In genomic region chr1:226436472-226436854, GRCh38 we compare ENCODE assay signal across 29 cellular contexts. TPM values are rescaled to one million over a fixed set of nuclear protein-coding genes. Genes with fewer than 3 reads are reported as not detected.
DNase-seq lines count a peak whose midpoint lies in the region; ATAC-seq and TF ChIP-seq lines count a peak whose summit lies in the region.
"Had no signal": no experiment of that assay in that cellular context is flagged by ENCODE, and none has a peak within 500 bp of the region (broad histone marks: within the 10 kb centered on the region; RNA-seq: fewer than 3 reads in every experiment).

No MANE protein-coding gene starts in this region.

- no peaks in the 10 kb centered on the region for H3K36me3 Mint-ChIP-seq in stimulated activated naive B cell treated with anti-CD40 and anti-IgM and Interleukin-4, amounts not matched to agents 10 μg/mL and 1 μg/mL and 100 μg/mL, for 72 hours

- no peaks in the 10 kb centered on the region for H3K27me3 ChIP-seq in HCT116 (ENCODE audit: insufficient read depth, low read length)
- H3K27me3 ChIP-seq: BE2C, pancreas, Peyer's patch, stomach had no signal

- intact Hi-C loops in HCT116 (cut with micrococcal nuclease): no loop called here

- no peak for TF ChIP-seq RAD21 in HCT116 (IDR thresholded peaks at IDR 0.05; ENCODE audit: low read depth)

- H3K79me2 ChIP-seq in HCT116 (ENCODE audit: insufficient read depth, low read length): no peaks in the 10 kb centered on the region

- DNase-seq in NCI-H2171 treated with DMSO at 0.1 percent for 48 hours (lab: John Stamatoyannopoulos, UW) (peak; percentile 65), NCI-H2171 (lab: John Stamatoyannopoulos, UW) (no peak), HCT116 (ENCODE audit: low read depth, low spot score) (no peak), T-helper 9 cell (no peak)
- DNase-seq in stimulated activated naive B cell treated with anti-CD40 and anti-IgM and Interleukin-4, amounts not matched to agents 10 μg/mL and 1 μg/mL and 100 μg/mL, for 72 hours: no peak
- no peak for DNase-seq in stimulated activated CD4-positive, alpha-beta T cell treated with anti-CD3 and anti-CD28 coated beads, Interleukin-4, amount 100 ng/mL, for 24 hours
- DNase-seq: activated CD4-positive, alpha-beta T cell treated with anti-CD3 and anti-CD28 coated beads, Interleukin-2, amount 50 U/mL, for 4 hours; anterior cingulate cortex; BE2C; endodermal cell; foreskin fibroblast; heart right ventricle; KBM-7; MG63; NCI-H2029 treated with DMSO at 0.1 percent for 48 hours; retina; SIG-M5; stomach; SW 1271; tibial artery had no signal

- no peak overlapping the region for H3K4me3 ChIP-seq in HCT116 (replicated peaks in 1 of 2; ENCODE audit: low read depth in 1 of 2, low read length in 2 of 2)
- H3K4me3 ChIP-seq: heart right ventricle, lung, MG63, pancreas, Peyer's patch, skin epidermis, stomach, tibial artery had no signal

- CTCF ChIA-PET in HCT116 (lab: Charles Lee): interaction anchor here (0.7 to 1.1 kb wide), 2 partner anchors 20 to 190 kb away, joined by 3 read pairs; no protein-coding TSS in a partner anchor

- no peaks in the 10 kb centered on the region for H3K27me3 Mint-ChIP-seq in stimulated activated naive B cell treated with anti-CD40 and anti-IgM and Interleukin-4, amounts not matched to agents 10 μg/mL and 1 μg/mL and 100 μg/mL, for 72 hours
- H3K27me3 Mint-ChIP-seq: activated naive CD8-positive, alpha-beta T cell had no signal

- no peak overlapping the region for H3K4me2 ChIP-seq in HCT116 (ENCODE audit: low read length)

- H3K9me3 Mint-ChIP-seq in stimulated activated naive B cell treated with anti-CD40 and anti-IgM and Interleukin-4, amounts not matched to agents 10 μg/mL and 1 μg/mL and 100 μg/mL, for 72 hours: no peaks in the 10 kb centered on the region
- H3K9me3 Mint-ChIP-seq: activated T-helper 1 cell treated with anti-CD3 and anti-CD28 coated beads, Interleukin-12 subunit alpha, Interleukin-12 subunit beta, Interleukin-2, Interleukin-4 antibody, amounts not matched to agents 30 ng/mL and 10 ng/mL and 1 ng/mL, durations not matched to agents 14 hours and 24 hours and 36 hours; endodermal cell had no signal

- no peak overlapping the region for H3K27ac ChIP-seq in HCT116 (ENCODE audit: low read depth, low read length)
- H3K27ac ChIP-seq in VCaP: peak overlapping the region; percentile 39
- H3K27ac ChIP-seq: heart right ventricle, pancreas, skin epidermis, stomach, tibial artery had no signal

- peak; percentile 42 for ATAC-seq in HCT116
- peak; percentile 39 to 53 for ATAC-seq in stimulated activated naive B cell treated with anti-CD40 and anti-IgM and Interleukin-4, amounts not matched to agents 10 μg/mL and 1 μg/mL and 100 μg/mL, for 72 hours (replicated peaks)
- ATAC-seq in HG03442 (IDR thresholded peaks at IDR 0.05; ENCODE audit: unreplicated experiment): no peak
- ATAC-seq: heart right ventricle, WTC11 had no signal

- H3K9me3 ChIP-seq in HCT116 (ENCODE audit: control insufficient read depth in 1 of 2, insufficient read depth in 1 of 2, low read depth in 1 of 2, low read length in 2 of 2): no peaks in the 10 kb centered on the region
- H3K9me3 ChIP-seq: BE2C, heart right ventricle, pancreas, Peyer's patch, stomach, tibial artery had no signal

- H3K9ac ChIP-seq in HCT116 (ENCODE audit: low read length): no peak overlapping the region

- H3K4me3 Mint-ChIP-seq in stimulated activated naive B cell treated with anti-CD40 and anti-IgM and Interleukin-4, amounts not matched to agents 10 μg/mL and 1 μg/mL and 100 μg/mL, for 72 hours: no peak overlapping the region
- H3K4me3 Mint-ChIP-seq: activated naive CD8-positive, alpha-beta T cell; activated T-helper 1 cell treated with anti-CD3 and anti-CD28 coated beads, Interleukin-12 subunit alpha, Interleukin-12 subunit beta, Interleukin-2, Interleukin-4 antibody, amounts not matched to agents 30 ng/mL and 10 ng/mL and 1 ng/mL, durations not matched to agents 14 hours and 24 hours and 36 hours; endodermal cell; WTC11 had no signal

- H3K9me2 ChIP-seq in HCT116 (ENCODE audit: insufficient read depth): no peaks in the 10 kb centered on the region

- peaks cover 14 to 40% of the 10 kb centered on the region in 2 donors for H3K4me1 Mint-ChIP-seq in stimulated activated naive B cell treated with anti-CD40 and anti-IgM and Interleukin-4, amounts not matched to agents 10 μg/mL and 1 μg/mL and 100 μg/mL, for 72 hours
- H3K4me1 Mint-ChIP-seq: endodermal cell had no signal

- H3K27ac Mint-ChIP-seq in stimulated activated naive B cell treated with anti-CD40 and anti-IgM and Interleukin-4, amounts not matched to agents 10 μg/mL and 1 μg/mL and 100 μg/mL, for 72 hours: no peak overlapping the region
- H3K27ac Mint-ChIP-seq: activated naive CD8-positive, alpha-beta T cell; activated T-helper 1 cell treated with anti-CD3 and anti-CD28 coated beads, Interleukin-12 subunit alpha, Interleukin-12 subunit beta, Interleukin-2, Interleukin-4 antibody, amounts not matched to agents 30 ng/mL and 10 ng/mL and 1 ng/mL, durations not matched to agents 14 hours and 24 hours and 36 hours; endodermal cell; WTC11 had no signal

- H3K4me1 ChIP-seq in HCT116 (ENCODE audit: control insufficient read depth in 1 of 2, insufficient read depth in 2 of 2, low read length in 2 of 2): peaks cover 3 to 7% of the 10 kb centered on the region in 2 experiments; a peak in 1 of 4 replicates
- H3K4me1 ChIP-seq: BE2C, pancreas, Peyer's patch, stomach, tibial artery had no signal

- POLR2A ChIA-PET in HCT116 (lab: Charles Lee): interaction anchor here (0.8 kb wide), 1 partner anchor 13 kb away, joined by 4 read pairs; no protein-coding TSS in a partner anchor

- RAD21 ChIA-PET in HCT116 (lab: Charles Lee; ENCODE audit: low non-redundant PET in 1 of 2, low total read pairs in 2 of 2, uncharacterized antibody in 2 of 2, unreplicated experiment in 2 of 2): no interaction called here

- no peaks in the 10 kb centered on the region for H3K36me3 ChIP-seq in HCT116 (ENCODE audit: control insufficient read depth in 1 of 2, insufficient read depth in 2 of 2, low read length in 2 of 2)
- H3K36me3 ChIP-seq: BE2C, heart right ventricle, MG63, pancreas, Peyer's patch, stomach, tibial artery had no signal

- BruUV-seq in HCT116 (replicated peaks; lab: Mats Ljungman, UMichigan): no TSS peak

- no peak for TF ChIP-seq POLR2A in HCT116 (IDR thresholded peaks at IDR 0.05; ENCODE audit: borderline replicate concordance, extremely low read depth, insufficient read depth, insufficient read length)

- no peaks in the 10 kb centered on the region for H4K20me1 ChIP-seq in HCT116 (ENCODE audit: insufficient read depth)

- TF ChIP-seq CTCF in HCT116 (IDR thresholded peaks at IDR 0.05 in 2 of 3, conservative IDR thresholded peaks at IDR 0.05 in 1 of 3; ENCODE audit: borderline replicate concordance in 1 of 3, insufficient read depth in 1 of 3, low read depth in 2 of 3, low read length in 2 of 3) (no peak), VCaP (conservative IDR thresholded peaks at IDR 0.05) (no peak)

- H2AFZ ChIP-seq in HCT116 (ENCODE audit: low read depth, low read length, poor library complexity, severe bottlenecking): no peak overlapping the region

TF ChIP-seq in HCT116, 20 proteins besides CTCF, POLR2A, EP300 and RAD21 (continues in another document):
- TF ChIP-seq YY1 (IDR thresholded peaks at IDR 0.05; ENCODE audit: extremely low read depth, insufficient replicate concordance, low read depth, low read length) (no peak), EZH2phosphoT487 (IDR thresholded peaks at IDR 0.05; ENCODE audit: borderline replicate concordance) (no peak), ZFX (IDR thresholded peaks at IDR 0.05) (no peak), CBX3 (IDR thresholded peaks at IDR 0.05; ENCODE audit: low read depth) (no peak), TCF7L2 (IDR thresholded peaks at IDR 0.05; ENCODE audit: borderline replicate concordance, extremely low read depth, insufficient read depth, insufficient read length) (no peak), ATF3 (IDR thresholded peaks at IDR 0.05) (no peak), EZH2 (IDR thresholded peaks at IDR 0.05) (no peak), SP1 (IDR thresholded peaks at IDR 0.05; ENCODE audit: low read depth) (no peak), ELF1 (IDR thresholded peaks at IDR 0.05; ENCODE audit: borderline replicate concordance, low read depth) (no peak), POLR2AphosphoS5 (IDR thresholded peaks at IDR 0.05; ENCODE audit: low read depth, low read length) (no peak), SIN3A (IDR thresholded peaks at IDR 0.05; ENCODE audit: low read depth) (no peak)
- TF ChIP-seq, protein P1, sequence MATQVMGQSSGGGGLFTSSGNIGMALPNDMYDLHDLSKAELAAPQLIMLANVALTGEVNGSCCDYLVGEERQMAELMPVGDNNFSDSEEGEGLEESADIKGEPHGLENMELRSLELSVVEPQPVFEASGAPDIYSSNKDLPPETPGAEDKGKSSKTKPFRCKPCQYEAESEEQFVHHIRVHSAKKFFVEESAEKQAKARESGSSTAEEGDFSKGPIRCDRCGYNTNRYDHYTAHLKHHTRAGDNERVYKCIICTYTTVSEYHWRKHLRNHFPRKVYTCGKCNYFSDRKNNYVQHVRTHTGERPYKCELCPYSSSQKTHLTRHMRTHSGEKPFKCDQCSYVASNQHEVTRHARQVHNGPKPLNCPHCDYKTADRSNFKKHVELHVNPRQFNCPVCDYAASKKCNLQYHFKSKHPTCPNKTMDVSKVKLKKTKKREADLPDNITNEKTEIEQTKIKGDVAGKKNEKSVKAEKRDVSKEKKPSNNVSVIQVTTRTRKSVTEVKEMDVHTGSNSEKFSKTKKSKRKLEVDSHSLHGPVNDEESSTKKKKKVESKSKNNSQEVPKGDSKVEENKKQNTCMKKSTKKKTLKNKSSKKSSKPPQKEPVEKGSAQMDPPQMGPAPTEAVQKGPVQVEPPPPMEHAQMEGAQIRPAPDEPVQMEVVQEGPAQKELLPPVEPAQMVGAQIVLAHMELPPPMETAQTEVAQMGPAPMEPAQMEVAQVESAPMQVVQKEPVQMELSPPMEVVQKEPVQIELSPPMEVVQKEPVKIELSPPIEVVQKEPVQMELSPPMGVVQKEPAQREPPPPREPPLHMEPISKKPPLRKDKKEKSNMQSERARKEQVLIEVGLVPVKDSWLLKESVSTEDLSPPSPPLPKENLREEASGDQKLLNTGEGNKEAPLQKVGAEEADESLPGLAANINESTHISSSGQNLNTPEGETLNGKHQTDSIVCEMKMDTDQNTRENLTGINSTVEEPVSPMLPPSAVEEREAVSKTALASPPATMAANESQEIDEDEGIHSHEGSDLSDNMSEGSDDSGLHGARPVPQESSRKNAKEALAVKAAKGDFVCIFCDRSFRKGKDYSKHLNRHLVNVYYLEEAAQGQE (IDR thresholded peaks at IDR 0.05; ENCODE audit: low read depth): no peak
- TF ChIP-seq, protein P2, sequence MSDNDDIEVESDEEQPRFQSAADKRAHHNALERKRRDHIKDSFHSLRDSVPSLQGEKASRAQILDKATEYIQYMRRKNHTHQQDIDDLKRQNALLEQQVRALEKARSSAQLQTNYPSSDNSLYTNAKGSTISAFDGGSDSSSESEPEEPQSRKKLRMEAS (IDR thresholded peaks at IDR 0.05): no peak

RNA-seq across cellular contexts. Expression of gene PARP1, which starts 28.6 kb away (rescaled TPM):
- total RNA-seq in HCT116 (2021; ENCODE audit: unreplicated experiment): 213 TPM
- 117 and 142 TPM in 2 replicates for polyA plus RNA-seq in HCT116 (2012)
